2 cellular contexts compared by ENCODE assay signal in the genomic region with DNA sequence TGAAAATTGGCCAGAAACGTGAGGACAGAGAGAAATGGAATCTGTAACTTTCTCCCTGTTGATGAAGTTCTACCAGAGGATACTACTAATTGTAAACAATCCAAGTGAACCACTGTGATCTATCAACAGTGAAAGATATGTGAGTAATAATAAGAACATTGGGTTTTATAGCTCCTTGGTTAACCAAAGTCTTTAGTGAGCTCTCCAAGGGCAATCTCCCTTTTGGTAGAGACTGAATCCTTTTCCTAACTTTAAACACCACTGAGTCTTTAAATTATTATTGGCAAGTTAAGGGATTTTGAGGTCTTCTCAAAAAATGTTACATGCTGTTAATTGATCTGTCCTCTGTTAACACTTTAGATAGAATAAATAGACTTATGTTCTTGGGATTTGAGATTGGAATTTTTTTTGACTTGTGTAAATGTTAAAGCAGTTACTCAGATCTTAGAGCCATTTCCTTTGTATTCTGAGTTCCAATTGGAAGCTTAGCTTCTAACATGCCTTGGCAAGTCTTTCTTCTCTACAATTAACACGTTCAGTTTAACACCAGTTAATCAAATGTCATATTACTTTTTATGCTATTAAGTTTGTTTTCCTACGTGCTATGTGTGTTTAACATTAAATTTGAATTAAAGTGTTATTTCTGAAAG.
TF ChIP-seq lines count a peak whose summit lies in the region.

No MANE protein-coding gene starts in this region.

TF ChIP-seq in A549, 52 proteins besides CTCF, POLR2A, EP300 and RAD21:
- TF ChIP-seq HOXB13 (CRISPR knock-in tag; IDR thresholded peaks at IDR 0.05; ENCODE audit: low read depth) (no peak), CHD2 (IDR thresholded peaks at IDR 0.05; ENCODE audit: low read length, partially characterized antibody) (no peak), KDM1A (IDR thresholded peaks at IDR 0.05; ENCODE audit: low read depth) (no peak), SREBF2 (IDR thresholded peaks at IDR 0.05) (no peak), ZFP36 (IDR thresholded peaks at IDR 0.05; ENCODE audit: borderline replicate concordance, partially characterized antibody) (no peak), EHF (CRISPR knock-in tag; IDR thresholded peaks at IDR 0.05) (no peak), GATA3 (IDR thresholded peaks at IDR 0.05; ENCODE audit: borderline replicate concordance) (no peak), EHMT2 (IDR thresholded peaks at IDR 0.05; ENCODE audit: low read depth) (no peak), NR3C1 (IDR thresholded peaks at IDR 0.05) (no peak), ZSCAN20 (CRISPR knock-in tag; IDR thresholded peaks at IDR 0.05) (no peak), HOXA7 (CRISPR knock-in tag; IDR thresholded peaks at IDR 0.05) (no peak), TP53 (CRISPR knock-in tag; IDR thresholded peaks at IDR 0.05) (no peak), CBX8 (IDR thresholded peaks at IDR 0.05) (no peak)
- TF ChIP-seq, protein P1, sequence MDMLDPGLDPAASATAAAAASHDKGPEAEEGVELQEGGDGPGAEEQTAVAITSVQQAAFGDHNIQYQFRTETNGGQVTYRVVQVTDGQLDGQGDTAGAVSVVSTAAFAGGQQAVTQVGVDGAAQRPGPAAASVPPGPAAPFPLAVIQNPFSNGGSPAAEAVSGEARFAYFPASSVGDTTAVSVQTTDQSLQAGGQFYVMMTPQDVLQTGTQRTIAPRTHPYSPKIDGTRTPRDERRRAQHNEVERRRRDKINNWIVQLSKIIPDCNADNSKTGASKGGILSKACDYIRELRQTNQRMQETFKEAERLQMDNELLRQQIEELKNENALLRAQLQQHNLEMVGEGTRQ (IDR thresholded peaks at IDR 0.05): no peak
- TF ChIP-seq, protein P2, sequence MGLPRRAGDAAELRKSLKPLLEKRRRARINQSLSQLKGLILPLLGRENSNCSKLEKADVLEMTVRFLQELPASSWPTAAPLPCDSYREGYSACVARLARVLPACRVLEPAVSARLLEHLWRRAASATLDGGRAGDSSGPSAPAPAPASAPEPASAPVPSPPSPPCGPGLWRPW (IDR thresholded peaks at IDR 0.05): no peak
- TF ChIP-seq, protein P3, sequence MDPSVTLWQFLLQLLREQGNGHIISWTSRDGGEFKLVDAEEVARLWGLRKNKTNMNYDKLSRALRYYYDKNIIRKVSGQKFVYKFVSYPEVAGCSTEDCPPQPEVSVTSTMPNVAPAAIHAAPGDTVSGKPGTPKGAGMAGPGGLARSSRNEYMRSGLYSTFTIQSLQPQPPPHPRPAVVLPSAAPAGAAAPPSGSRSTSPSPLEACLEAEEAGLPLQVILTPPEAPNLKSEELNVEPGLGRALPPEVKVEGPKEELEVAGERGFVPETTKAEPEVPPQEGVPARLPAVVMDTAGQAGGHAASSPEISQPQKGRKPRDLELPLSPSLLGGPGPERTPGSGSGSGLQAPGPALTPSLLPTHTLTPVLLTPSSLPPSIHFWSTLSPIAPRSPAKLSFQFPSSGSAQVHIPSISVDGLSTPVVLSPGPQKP (IDR thresholded peaks at IDR 0.05; ENCODE audit: low read depth, low read length): no peak
- TF ChIP-seq, protein P4, sequence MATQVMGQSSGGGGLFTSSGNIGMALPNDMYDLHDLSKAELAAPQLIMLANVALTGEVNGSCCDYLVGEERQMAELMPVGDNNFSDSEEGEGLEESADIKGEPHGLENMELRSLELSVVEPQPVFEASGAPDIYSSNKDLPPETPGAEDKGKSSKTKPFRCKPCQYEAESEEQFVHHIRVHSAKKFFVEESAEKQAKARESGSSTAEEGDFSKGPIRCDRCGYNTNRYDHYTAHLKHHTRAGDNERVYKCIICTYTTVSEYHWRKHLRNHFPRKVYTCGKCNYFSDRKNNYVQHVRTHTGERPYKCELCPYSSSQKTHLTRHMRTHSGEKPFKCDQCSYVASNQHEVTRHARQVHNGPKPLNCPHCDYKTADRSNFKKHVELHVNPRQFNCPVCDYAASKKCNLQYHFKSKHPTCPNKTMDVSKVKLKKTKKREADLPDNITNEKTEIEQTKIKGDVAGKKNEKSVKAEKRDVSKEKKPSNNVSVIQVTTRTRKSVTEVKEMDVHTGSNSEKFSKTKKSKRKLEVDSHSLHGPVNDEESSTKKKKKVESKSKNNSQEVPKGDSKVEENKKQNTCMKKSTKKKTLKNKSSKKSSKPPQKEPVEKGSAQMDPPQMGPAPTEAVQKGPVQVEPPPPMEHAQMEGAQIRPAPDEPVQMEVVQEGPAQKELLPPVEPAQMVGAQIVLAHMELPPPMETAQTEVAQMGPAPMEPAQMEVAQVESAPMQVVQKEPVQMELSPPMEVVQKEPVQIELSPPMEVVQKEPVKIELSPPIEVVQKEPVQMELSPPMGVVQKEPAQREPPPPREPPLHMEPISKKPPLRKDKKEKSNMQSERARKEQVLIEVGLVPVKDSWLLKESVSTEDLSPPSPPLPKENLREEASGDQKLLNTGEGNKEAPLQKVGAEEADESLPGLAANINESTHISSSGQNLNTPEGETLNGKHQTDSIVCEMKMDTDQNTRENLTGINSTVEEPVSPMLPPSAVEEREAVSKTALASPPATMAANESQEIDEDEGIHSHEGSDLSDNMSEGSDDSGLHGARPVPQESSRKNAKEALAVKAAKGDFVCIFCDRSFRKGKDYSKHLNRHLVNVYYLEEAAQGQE (IDR thresholded peaks at IDR 0.05): no peak
- TF ChIP-seq, protein P5, sequence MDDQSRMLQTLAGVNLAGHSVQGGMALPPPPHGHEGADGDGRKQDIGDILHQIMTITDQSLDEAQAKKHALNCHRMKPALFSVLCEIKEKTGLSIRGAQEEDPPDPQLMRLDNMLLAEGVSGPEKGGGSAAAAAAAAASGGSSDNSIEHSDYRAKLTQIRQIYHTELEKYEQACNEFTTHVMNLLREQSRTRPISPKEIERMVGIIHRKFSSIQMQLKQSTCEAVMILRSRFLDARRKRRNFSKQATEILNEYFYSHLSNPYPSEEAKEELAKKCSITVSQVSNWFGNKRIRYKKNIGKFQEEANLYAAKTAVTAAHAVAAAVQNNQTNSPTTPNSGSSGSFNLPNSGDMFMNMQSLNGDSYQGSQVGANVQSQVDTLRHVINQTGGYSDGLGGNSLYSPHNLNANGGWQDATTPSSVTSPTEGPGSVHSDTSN (IDR thresholded peaks at IDR 0.05): no peak

TF ChIP-seq in IMR-90, 13 proteins besides CTCF, POLR2A, EP300 and RAD21:
- TF ChIP-seq MXI1 (IDR thresholded peaks at IDR 0.05; ENCODE audit: borderline replicate concordance, low read depth, low read length): no peak
- TF ChIP-seq MAZ (IDR thresholded peaks at IDR 0.05; ENCODE audit: borderline replicate concordance, low read depth, low read length): no peak
- TF ChIP-seq, protein P3 (IDR thresholded peaks at IDR 0.05; ENCODE audit: borderline replicate concordance, low read depth, low read length): no peak
- no peak for TF ChIP-seq CEBPB (IDR thresholded peaks at IDR 0.05; ENCODE audit: low read depth, low read length)
